ENCODE assay signal across 8 cellular contexts in the genomic region with DNA sequence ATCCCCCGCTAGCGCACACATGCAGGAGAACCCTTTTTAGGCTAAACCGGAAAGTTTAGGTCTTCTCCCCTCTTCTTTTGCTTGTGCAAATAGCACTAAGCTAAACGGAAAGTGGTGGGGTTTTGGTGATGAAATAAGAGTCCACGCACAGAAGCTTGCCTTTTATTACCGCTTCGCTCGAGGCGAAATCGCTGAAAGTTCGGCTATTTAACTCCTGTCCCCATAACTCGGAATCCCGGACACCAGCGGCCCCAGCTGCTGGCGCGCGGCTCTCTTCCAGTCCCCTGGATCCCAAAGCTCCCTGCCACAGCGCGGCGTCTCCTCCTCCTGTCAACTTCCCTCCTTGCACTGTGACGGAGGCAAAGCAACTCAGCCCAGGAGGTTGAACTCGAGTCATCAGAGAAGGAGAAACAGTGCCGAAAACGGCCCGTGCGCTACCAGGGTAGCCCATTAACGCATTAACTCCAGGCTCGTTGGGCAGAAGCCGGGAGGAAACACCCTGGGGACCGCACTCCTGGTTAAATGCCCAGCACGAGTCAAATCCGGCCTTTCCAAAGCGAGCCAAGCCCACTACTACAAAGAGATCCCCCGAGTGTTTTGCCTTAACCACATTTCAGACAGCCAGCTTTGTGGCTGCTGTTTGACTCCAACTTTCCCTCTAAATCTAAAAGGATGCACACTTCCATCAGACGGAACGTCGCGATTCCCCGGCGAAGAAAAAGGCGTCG. TPM values are rescaled to one million over a fixed set of nuclear protein-coding genes. Genes with fewer than 3 reads are reported as not detected.
DNase-seq lines count a peak whose midpoint lies in the region; ATAC-seq and TF ChIP-seq lines count a peak whose summit lies in the region.

No MANE protein-coding gene starts in this region.

- H3K27me3 ChIP-seq in kidney epithelial cell (ENCODE audit: control insufficient read depth, insufficient read depth, low read length) (peaks cover 4% of the 10 kb centered on the region), stomach (peaks cover 0 to 26% (median 15%) of the 10 kb centered on the region in 3 donors)

- H3K27ac Mint-ChIP-seq in central memory CD8-positive, alpha-beta T cell (ENCODE audit: low read depth), result no peak overlapping the region

- intact Hi-C loops in stomach (cut with DNase I; ENCODE audit: low total_unique reads), result loop anchor here (10.0 kb wide), 1 partner anchor 141 kb away; no protein-coding TSS in a partner anchor

- H3K4me1 Mint-ChIP-seq in central memory CD8-positive, alpha-beta T cell, result no peaks in the 10 kb centered on the region

- peaks cover 4% of the 10 kb centered on the region for H3K36me3 Mint-ChIP-seq in central memory CD8-positive, alpha-beta T cell (ENCODE audit: insufficient read depth)

- peak overlapping the region; percentile 21 for H3K4me3 Mint-ChIP-seq in central memory CD8-positive, alpha-beta T cell

- H3K9me3 Mint-ChIP-seq in central memory CD8-positive, alpha-beta T cell, result peaks cover 20% of the 10 kb centered on the region

- no peak for TF ChIP-seq POLR2A in stomach (IDR thresholded peaks at IDR 0.05)

- TF ChIP-seq EP300 in stomach (IDR thresholded peaks at IDR 0.05), result no peak

- H3K4me3 ChIP-seq in kidney epithelial cell (ENCODE audit: low read depth, low read length) (peak overlapping the region; percentile 82), stomach (peak overlapping the region; percentile 56 to 68 (median 62))

- peaks cover 10% of the 10 kb centered on the region for H3K27me3 Mint-ChIP-seq in central memory CD8-positive, alpha-beta T cell

- 1 to 4% (median 2%) methylated on average over 40 to 42 of the region's 42 CpGs for WGBS in stomach, 5 donors

- TF ChIP-seq CTCF in kidney epithelial cell (IDR thresholded peaks at IDR 0.05; ENCODE audit: insufficient read depth, low read length, poor library complexity, severe bottlenecking) (peak; percentile 13), stomach (IDR thresholded peaks at IDR 0.05) (peak in 1 of 7 experiments; percentile 12)

- peak; percentile 75 for DNase-seq in Daoy (ENCODE audit: low read depth)
- peak; percentile 31 for DNase-seq in NCI-H1105 (lab: John Stamatoyannopoulos, UW)
- no peak for DNase-seq in central memory CD8-positive, alpha-beta T cell (ENCODE audit: low spot score in 2 of 2)
- no peak for DNase-seq in kidney epithelial cell (ENCODE audit: low read depth)
- peak; percentile 42 for DNase-seq in stomach
- DNase-seq in activated CD4-positive, alpha-beta T cell treated with anti-CD3 and anti-CD28 coated beads, Interleukin-2, amount 50 U/mL, for 48 hours, result no peak

- H3K27ac ChIP-seq in stomach, result peak overlapping the region; percentile 43 to 80 (median 72)

- H3K36me3 ChIP-seq in kidney epithelial cell (ENCODE audit: control insufficient read depth, insufficient read depth, low read length), result no peaks in the 10 kb centered on the region
- H3K36me3 ChIP-seq in stomach, result no peaks in the 10 kb centered on the region

- no peak for ATAC-seq in central memory CD8-positive, alpha-beta T cell (replicated peaks; ENCODE audit: extremely low read depth, poor library complexity, severe bottlenecking)
- ATAC-seq in GM21786 (IDR thresholded peaks at IDR 0.05; ENCODE audit: unreplicated experiment) (no peak), HG02588 (IDR thresholded peaks at IDR 0.05; ENCODE audit: unreplicated experiment) (no peak)

- H3K9me3 ChIP-seq in stomach, result no peaks in the 10 kb centered on the region

- H3K4me1 ChIP-seq in stomach, result peaks cover 7 to 32% (median 24%) of the 10 kb centered on the region in 4 donors

RNA-seq across cellular contexts. Expression of a gene that starts 1.3 kb away (rescaled TPM):
- total RNA-seq in Daoy (2014; rRNA removed; shearing (Covaris generic)), result 0.95 and 1.8 TPM in 2 replicates
- total RNA-seq in kidney epithelial cell (0.50 and 0.62 TPM in 2 replicates), stomach (10 to 100 TPM in 1 of 5 donors, 1 to 10 TPM in 3, not detected in 1; 2.6 to 20.9 (median 2.9) TPM)
- polyA plus RNA-seq in stomach, result 1 to 10 TPM in 1 of 3 donors, under 1 TPM in 2; 0.44 to 2.4 (median 0.93) TPM

Comparison
In these comparisons a context has a peak if more than half of its experiments do, and no peak if none do; other contexts are left out.
1. DNase-seq: peak in Daoy (single experiment), NCI-H1105 (single experiment) and stomach (single experiment); none in central memory CD8-positive, alpha-beta T cell (0 of 2), kidney epithelial cell (single experiment) and activated CD4-positive, alpha-beta T cell treated with anti-CD3 and anti-CD28 coated beads, Interleukin-2, amount 50 U/mL, for 48 hours (0 of 2).